Comparison of ENCODE assay signal across 28 cellular contexts in the genomic region with DNA sequence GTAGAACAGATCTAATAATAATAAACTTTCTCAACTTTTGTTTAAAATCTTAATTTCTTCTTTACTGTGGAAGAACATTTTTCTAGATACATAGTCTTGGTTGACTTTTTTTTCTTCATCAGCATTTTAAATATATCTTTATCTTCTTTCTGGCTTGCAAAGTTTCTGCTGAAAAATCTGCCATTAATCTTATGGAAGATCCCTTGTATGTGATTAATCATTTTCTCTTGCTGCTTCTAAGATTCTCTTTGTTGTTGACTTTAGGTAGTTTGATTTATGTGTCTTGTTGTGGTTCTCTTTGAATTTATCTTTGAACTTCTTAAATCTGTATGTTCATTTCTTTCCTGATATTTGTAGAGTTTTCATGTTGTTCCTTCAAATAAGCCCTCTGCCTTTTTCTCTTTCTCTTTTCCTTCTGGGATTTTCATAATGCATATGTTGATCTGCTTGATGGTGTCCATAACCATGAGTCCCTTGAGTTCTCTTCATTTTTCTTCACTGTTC.
"Had no signal": no experiment of that assay in that cellular context is flagged by ENCODE, and none has a peak within 500 bp of the region (broad histone marks: within the 10 kb centered on the region; RNA-seq: fewer than 3 reads in every experiment).

No MANE protein-coding gene starts in this region.

- FAIRE-seq: urothelium cell line had no signal

- H3K4me3 ChIP-seq: stomach, suprapubic skin, testis, thoracic aorta, thyroid gland, tibial artery, tibial nerve, transverse colon, upper lobe of left lung, upper lobe of right lung, uterus, vagina had no signal

- H3K27ac ChIP-seq: stomach, suprapubic skin, testis, thoracic aorta, thyroid gland, tibial artery, tibial nerve, transverse colon, upper lobe of left lung, upper lobe of right lung, uterus, vagina had no signal

- H3K27me3 Mint-ChIP-seq: stimulated activated memory B cell treated with anti-CD40 and anti-IgM and Interleukin-4, amounts not matched to agents 10 μg/mL and 1 μg/mL and 100 μg/mL, for 72 hours; stimulated activated naive B cell treated with anti-CD40 and anti-IgM and Interleukin-4, amounts not matched to agents 10 μg/mL and 1 μg/mL and 100 μg/mL, for 72 hours; stimulated activated naive CD8-positive, alpha-beta T cell treated with anti-CD3 and anti-CD28 coated beads, Interleukin-15, amount 100 ng/mL, for 72 hours; stimulated activated naive CD8-positive, alpha-beta T cell treated with anti-CD3 and anti-CD28 coated beads, Interleukin-15, Interleukin-2, amounts not matched to agents 100 ng/mL and 50 ng/mL, for 24 hours had no signal

- H3K4me3 Mint-ChIP-seq: stimulated activated effector memory CD8-positive, alpha-beta T cell treated with anti-CD3 and anti-CD28 coated beads, Interleukin-12 subunit alpha, Interleukin-12 subunit beta, amount 100 ng/mL, for 72 hours; stimulated activated memory B cell treated with anti-CD40 and anti-IgM and Interleukin-4, amounts not matched to agents 10 μg/mL and 1 μg/mL and 100 μg/mL, for 72 hours; stimulated activated naive B cell treated with anti-CD40 and anti-IgM and Interleukin-4, amounts not matched to agents 10 μg/mL and 1 μg/mL and 100 μg/mL, for 72 hours; stimulated activated naive CD8-positive, alpha-beta T cell treated with anti-CD3 and anti-CD28 coated beads, Interleukin-15, amount 100 ng/mL, for 72 hours; stimulated activated naive CD8-positive, alpha-beta T cell treated with anti-CD3 and anti-CD28 coated beads, Interleukin-15, Interleukin-2, amounts not matched to agents 100 ng/mL and 50 ng/mL, for 24 hours had no signal

- H3K36me3 Mint-ChIP-seq: stimulated activated effector memory CD8-positive, alpha-beta T cell treated with anti-CD3 and anti-CD28 coated beads, Interleukin-12 subunit alpha, Interleukin-12 subunit beta, amount 100 ng/mL, for 72 hours; stimulated activated memory B cell treated with anti-CD40 and anti-IgM and Interleukin-4, amounts not matched to agents 10 μg/mL and 1 μg/mL and 100 μg/mL, for 72 hours; stimulated activated naive B cell treated with anti-CD40 and anti-IgM and Interleukin-4, amounts not matched to agents 10 μg/mL and 1 μg/mL and 100 μg/mL, for 72 hours had no signal

- H3K4me1 ChIP-seq: stomach, suprapubic skin, testis, thyroid gland, tibial artery, tibial nerve, transverse colon, upper lobe of left lung, upper lobe of right lung, uterus, vagina had no signal

- H3K36me3 ChIP-seq: stomach, suprapubic skin, thoracic aorta, thyroid gland, tibial artery, tibial nerve, transverse colon, upper lobe of left lung, upper lobe of right lung, uterus, vagina had no signal

- DNase-seq: stimulated activated CD4-positive, alpha-beta T cell treated with anti-CD3 and anti-CD28 coated beads, Interleukin-2, amount 100 ng/mL, for 48 hours; stimulated activated CD4-positive, alpha-beta T cell treated with anti-CD3 and anti-CD28 coated beads, Interleukin-4, amount 100 ng/mL, for 1 hour; stimulated activated CD4-positive, alpha-beta T cell treated with anti-CD3 and anti-CD28 coated beads, Interleukin-4, amount 100 ng/mL, for 24 hours; stimulated activated CD4-positive, alpha-beta T cell treated with anti-CD3 and anti-CD28 coated beads, Interleukin-4, amount 100 ng/mL, for 4 hours; stimulated activated CD8-positive, alpha-beta memory T cell treated with anti-CD3 and anti-CD28 coated beads, Interleukin-4, amount 100 ng/mL, for 48 hours; stimulated activated naive B cell treated with anti-CD40 and anti-IgM and Interleukin-4, amounts not matched to agents 10 μg/mL and 1 μg/mL and 100 μg/mL, for 72 hours; stimulated activated naive CD4-positive, alpha-beta T cell; stimulated activated naive CD4-positive, alpha-beta T cell treated with Interleukin-2 at 50 U/mL for 16 hours; stimulated activated naive CD8-positive, alpha-beta T cell treated with anti-CD3 and anti-CD28 coated beads, Interleukin-15, amount 100 ng/mL, for 72 hours; stimulated activated naive CD8-positive, alpha-beta T cell treated with anti-CD3 and anti-CD28 coated beads, Interleukin-15, Interleukin-2, amounts not matched to agents 100 U/mL and 50 U/mL, for 24 hours; stomach; substantia nigra; testis; thyroid gland; tibial artery; transverse colon; trophoblast cell; upper lobe of left lung; upper lobe of right lung; uterus had no signal

- H3K4me1 Mint-ChIP-seq: stimulated activated effector memory CD8-positive, alpha-beta T cell treated with anti-CD3 and anti-CD28 coated beads, Interleukin-12 subunit alpha, Interleukin-12 subunit beta, amount 100 ng/mL, for 72 hours; stimulated activated memory B cell treated with anti-CD40 and anti-IgM and Interleukin-4, amounts not matched to agents 10 μg/mL and 1 μg/mL and 100 μg/mL, for 72 hours; stimulated activated naive B cell treated with anti-CD40 and anti-IgM and Interleukin-4, amounts not matched to agents 10 μg/mL and 1 μg/mL and 100 μg/mL, for 72 hours; stimulated activated naive CD8-positive, alpha-beta T cell treated with anti-CD3 and anti-CD28 coated beads, Interleukin-15, amount 100 ng/mL, for 72 hours had no signal

- H3K9me3 ChIP-seq: suprapubic skin, testis, thyroid gland, upper lobe of right lung, vagina had no signal

- H3K27ac Mint-ChIP-seq: stimulated activated effector memory CD8-positive, alpha-beta T cell treated with anti-CD3 and anti-CD28 coated beads, Interleukin-12 subunit alpha, Interleukin-12 subunit beta, amount 100 ng/mL, for 72 hours; stimulated activated memory B cell treated with anti-CD40 and anti-IgM and Interleukin-4, amounts not matched to agents 10 μg/mL and 1 μg/mL and 100 μg/mL, for 72 hours; stimulated activated naive B cell treated with anti-CD40 and anti-IgM and Interleukin-4, amounts not matched to agents 10 μg/mL and 1 μg/mL and 100 μg/mL, for 72 hours; stimulated activated naive CD8-positive, alpha-beta T cell treated with anti-CD3 and anti-CD28 coated beads, Interleukin-15, amount 100 ng/mL, for 72 hours; stimulated activated naive CD8-positive, alpha-beta T cell treated with anti-CD3 and anti-CD28 coated beads, Interleukin-15, Interleukin-2, amounts not matched to agents 100 ng/mL and 50 ng/mL, for 24 hours had no signal
